In genomic region chr9:95505676-95506437, GRCh38 we compare ENCODE assay signal across 8 cellular contexts. TPM values are rescaled to one million over a fixed set of nuclear protein-coding genes. Genes with fewer than 3 reads are reported as not detected.
DNase-seq lines count a peak whose midpoint lies in the region; ATAC-seq and TF ChIP-seq lines count a peak whose summit lies in the region.

No MANE protein-coding gene starts in this region.

- H3K4me1 ChIP-seq in OCI-LY7 (ENCODE audit: insufficient read depth, low read length, poor library complexity, severe bottlenecking) (peaks cover 44% of the 10 kb centered on the region), iPS DF 6.9 (ENCODE audit: control insufficient read depth, insufficient read depth, low read length) (no peaks in the 10 kb centered on the region; the same call in 1 of the 2 replicates), sigmoid colon (peaks cover 0 to 26% (median 17%) of the 10 kb centered on the region in 4 donors)

- TF ChIP-seq CTCF in OCI-LY7 (conservative IDR thresholded peaks at IDR 0.05; ENCODE audit: low read length) (no peak), astrocyte of the cerebellum (IDR thresholded peaks at IDR 0.05; ENCODE audit: low read depth, low read length, missing control alignments) (no peak), sigmoid colon (IDR thresholded peaks at IDR 0.05) (no peak)

- H3K4me2 ChIP-seq in OCI-LY7 (ENCODE audit: low read length) = peak overlapping the region; percentile 89

- peaks cover 60% of the 10 kb centered on the region for H3K79me2 ChIP-seq in OCI-LY7 (ENCODE audit: insufficient read depth, low read depth, low read length)

- DNase-seq in DMS153 treated with DMSO at 0.1 percent for 48 hours (lab: John Stamatoyannopoulos, UW; ENCODE audit: unreplicated experiment) (peak; percentile 42), DMS153 (lab: John Stamatoyannopoulos, UW) (no peak), OCI-LY7 (ENCODE audit: low spot score) (peak; percentile 81), astrocyte of the cerebellum (ENCODE audit: low read depth) (peak; percentile 34), iPS DF 6.9 (ENCODE audit: low read depth, low spot score) (no peak), sigmoid colon (peak; percentile 80), GDM1 (lab: John Stamatoyannopoulos, UW) (no peak)

- H2AFZ ChIP-seq in OCI-LY7 (ENCODE audit: low read length) = peak overlapping the region; percentile 63

- TF ChIP-seq POLR2A in sigmoid colon (IDR thresholded peaks at IDR 0.05) = no peak

- no peaks in the 10 kb centered on the region for H3K9me2 ChIP-seq in OCI-LY7 (ENCODE audit: insufficient read depth, low read length)

- peak; percentile 22 for ATAC-seq in HG02885 (IDR thresholded peaks at IDR 0.05; ENCODE audit: poor library complexity, unreplicated experiment)

- no CpG with 5 or more reads among the region's 84 CpGs for WGBS in iPS DF 6.9 (ENCODE audit: insufficient coverage, insufficient read length)
- WGBS in sigmoid colon, 2 donors = 1% methylated on average over 84 of the region's 84 CpGs

- POLR2A ChIA-PET in OCI-LY7 (lab: Charles Lee) = interaction anchor here (0.5 to 2.0 kb wide), 5 partner anchors 11 to 369 kb away, joined by 3 to 10 read pairs (median 4); no protein-coding TSS in a partner anchor

- H3K27me3 ChIP-seq in iPS DF 6.9 (ENCODE audit: control insufficient read depth, insufficient read depth, low read length) = no peaks in the 10 kb centered on the region
- H3K27me3 ChIP-seq in sigmoid colon = no peaks in the 10 kb centered on the region

- intact Hi-C loops in OCI-LY7 (cut with micrococcal nuclease; ENCODE audit: unreplicated experiment) = loop anchor here (1.0 to 5.0 kb wide), 4 partner anchors 44 to 911 kb away; partner anchors contain the start of genes ERCC6L2 and ZNF367
- intact Hi-C loops in sigmoid colon (cut with DNase I) = loop anchor here (2.0 to 5.0 kb wide), 2 partner anchors 47 to 711 kb away; no protein-coding TSS in a partner anchor

- peak overlapping the region; percentile 82 for H3K4me3 ChIP-seq in OCI-LY7 (ENCODE audit: low read depth, low read length, poor library complexity, severe bottlenecking)
- peak overlapping the region; percentile 78 for H3K4me3 ChIP-seq in astrocyte of the cerebellum (ENCODE audit: low read depth, low read length)
- H3K4me3 ChIP-seq in iPS DF 6.9 (ENCODE audit: low read length) = peak overlapping the region; percentile 40; the same call in 1 of the 2 replicates
- H3K4me3 ChIP-seq in sigmoid colon = peak overlapping the region; percentile 58 to 86 (median 76)

- H3K9me3 ChIP-seq in OCI-LY7 (ENCODE audit: low read length) (no peaks in the 10 kb centered on the region), iPS DF 6.9 (ENCODE audit: control insufficient read depth, insufficient read depth, low read length) (no peaks in the 10 kb centered on the region), sigmoid colon (no peaks in the 10 kb centered on the region)

- BruUV-seq in OCI-LY7 (replicated peaks; lab: Mats Ljungman, UMichigan) = no TSS peak

- H4K20me1 ChIP-seq in OCI-LY7 (ENCODE audit: insufficient read depth, low read length) = peaks cover 26% of the 10 kb centered on the region

- in situ Hi-C loops in astrocyte of the cerebellum (cut with HindIII; ENCODE audit: low sequenced_read_pairs) = no loop called here

- H3K27ac ChIP-seq in OCI-LY7 (ENCODE audit: low read depth, low read length, poor library complexity, severe bottlenecking) = peak overlapping the region; percentile 90
- no peak overlapping the region for H3K27ac ChIP-seq in iPS DF 6.9 (ENCODE audit: low read length)
- H3K27ac ChIP-seq in sigmoid colon = peak overlapping the region; percentile 88 to 96 (median 93)

- no peak for TF ChIP-seq EP300 in sigmoid colon (IDR thresholded peaks at IDR 0.05)

- CTCF ChIA-PET in OCI-LY7 (lab: Charles Lee; ENCODE audit: unreplicated experiment) = interaction anchor here (1.7 kb wide), 1 partner anchor 43 kb away, joined by 5 read pairs; no protein-coding TSS in a partner anchor

- H3K36me3 ChIP-seq in OCI-LY7 (ENCODE audit: insufficient read depth, low read length) = no peaks in the 10 kb centered on the region
- H3K36me3 ChIP-seq in iPS DF 6.9 (ENCODE audit: control insufficient read depth, insufficient read depth, low read length) = no peaks in the 10 kb centered on the region
- no peaks in the 10 kb centered on the region for H3K36me3 ChIP-seq in sigmoid colon

RNA-seq across cellular contexts. Expression of gene PTCH1, which starts 10.9 kb away (rescaled TPM):
- 13.1 and 16.5 TPM in 2 replicates for total RNA-seq in OCI-LY7 (2014; rRNA removed; shearing (Covaris generic))
- total RNA-seq in OCI-LY7 (2022) (36.1 and 49.9 TPM in 2 replicates), sigmoid colon (10 to 100 TPM in 1 of 4 donors, 1 to 10 TPM in 3; 7.1 to 10.7 (median 8.7) TPM)
- 1 to 10 TPM; 2.3 to 7.2 (median 7.0) TPM for polyA plus RNA-seq in sigmoid colon

Comparison
In these comparisons a context has a peak if more than half of its experiments do, and no peak if none do; other contexts are left out.
1. DNase-seq: peak in DMS153 treated with DMSO at 0.1 percent for 48 hours (single experiment), OCI-LY7 (single experiment), astrocyte of the cerebellum (single experiment) and sigmoid colon (single experiment); none in DMS153 (single experiment), iPS DF 6.9 (single experiment) and GDM1 (single experiment).
2. Peak in every context shown above with its lines, with median percentiles within 50 percentile points of each other: H3K4me3 ChIP-seq.